ENCODE assay signal across 1 cellular context in genomic region chrX:150569155-150569477, GRCh38.
TF ChIP-seq lines count a peak whose summit lies in the region.

No MANE protein-coding gene starts in this region.

TF ChIP-seq in H1, 55 proteins besides CTCF, POLR2A, EP300 and RAD21 (continued from another document):
- TF ChIP-seq E2F6 (IDR thresholded peaks at IDR 0.05) (no peak), GTF2F1 (IDR thresholded peaks at IDR 0.05; ENCODE audit: borderline replicate concordance, low read depth, low read length) (no peak), CEBPB (IDR thresholded peaks at IDR 0.05; ENCODE audit: low read depth, low read length) (no peak), CHD1 (IDR thresholded peaks at IDR 0.05; ENCODE audit: low read depth, low read length) (no peak), CREB1 (IDR thresholded peaks at IDR 0.05) (no peak), JUND (IDR thresholded peaks at IDR 0.05; ENCODE audit: low read length) (no peak)
